Comparison of ENCODE assay signal across 8 cellular contexts in the genomic region with DNA sequence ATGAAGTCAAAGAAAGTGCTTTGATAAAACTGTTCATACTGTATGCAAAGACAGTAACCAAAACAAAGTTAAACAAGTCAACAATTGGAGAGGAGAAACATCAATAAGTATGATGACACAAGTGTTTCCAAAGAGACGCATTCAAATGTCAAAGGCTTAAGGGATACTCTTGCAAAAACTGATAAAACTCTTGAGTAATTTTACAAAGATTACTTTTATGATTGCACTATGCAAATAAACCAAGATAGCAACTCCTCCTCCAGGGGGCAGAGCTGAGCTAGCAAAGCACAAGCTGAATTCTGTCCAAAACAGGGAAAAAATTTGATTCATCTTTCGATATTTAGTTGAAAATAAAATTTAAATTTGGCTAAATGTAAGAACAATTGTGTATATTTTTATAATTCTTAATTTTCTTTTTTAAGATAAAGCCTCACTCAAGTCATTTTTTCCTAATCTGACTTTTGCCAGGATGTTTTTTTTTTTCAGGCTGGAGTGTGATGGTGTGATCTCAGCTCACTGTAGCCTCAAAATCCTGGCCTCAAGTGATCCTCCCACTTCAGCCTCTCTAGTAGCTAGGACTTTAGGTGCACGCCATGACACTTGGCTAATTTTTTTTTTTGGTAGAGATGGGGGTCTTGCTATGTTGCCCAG.
DNase-seq lines count a peak whose midpoint lies in the region; ATAC-seq and TF ChIP-seq lines count a peak whose summit lies in the region.

No MANE protein-coding gene starts in this region.

- H3K27me3 ChIP-seq in cardiac muscle cell: no peaks in the 10 kb centered on the region

- no peaks in the 10 kb centered on the region for H3K9me3 ChIP-seq in cardiac muscle cell (ENCODE audit: low read depth)

- ATAC-seq in HG03135 (IDR thresholded peaks at IDR 0.05; ENCODE audit: unreplicated experiment): peak; percentile 70
- peak; percentile 58 for ATAC-seq in left lobe of liver

- no peaks in the 10 kb centered on the region for H3K36me3 ChIP-seq in cardiac muscle cell

- TF ChIP-seq CTCF in cardiac muscle cell (IDR thresholded peaks at IDR 0.05; ENCODE audit: low read depth, low read length) (peak; percentile 85), astrocyte of the spinal cord (IDR thresholded peaks at IDR 0.05; ENCODE audit: low read depth, low read length) (peak; percentile 78)

- in situ Hi-C loops in astrocyte of the spinal cord (cut with HindIII; ENCODE audit: low sequenced_read_pairs): no loop called here

- H3K27ac ChIP-seq in cardiac muscle cell: no peak overlapping the region

- no peaks in the 10 kb centered on the region for H3K4me1 ChIP-seq in cardiac muscle cell (ENCODE audit: low read depth)

- peak; percentile 47 to 66 for DNase-seq in cardiac muscle cell (ENCODE audit: low read depth in 1 of 2, low spot score in 1 of 2)
- no peak for DNase-seq in cardiac septum (ENCODE audit: low spot score)
- peak; percentile 23 for DNase-seq in SKM-1 (lab: John Stamatoyannopoulos, UW; ENCODE audit: unreplicated experiment)
- peak; percentile 44 for DNase-seq in astrocyte of the spinal cord (ENCODE audit: low read depth, low spot score)
- DNase-seq in left lobe of liver (ENCODE audit: low spot score): no peak
- peak; percentile 28 for DNase-seq in stimulated activated CD8-positive, alpha-beta memory T cell treated with anti-CD3 and anti-CD28 coated beads, Interleukin-7, amount 100 ng/mL, for 24 hours (ENCODE audit: low read depth)
- no peak for DNase-seq in middle frontal gyrus (ENCODE audit: extremely low spot score, low spot score)

- intact Hi-C loops in cardiac septum (cut with DNase I): no loop called here

- no peak overlapping the region for H3K4me3 ChIP-seq in cardiac muscle cell
- no peak overlapping the region for H3K4me3 ChIP-seq in astrocyte of the spinal cord (ENCODE audit: low read depth, low read length)

Comparison
In these comparisons a context has a peak if more than half of its experiments do, and no peak if none do; other contexts are left out.
1. DNase-seq: peak in cardiac muscle cell (2 of 2), SKM-1 (single experiment), astrocyte of the spinal cord (single experiment) and stimulated activated CD8-positive, alpha-beta memory T cell treated with anti-CD3 and anti-CD28 coated beads, Interleukin-7, amount 100 ng/mL, for 24 hours (single experiment); none in cardiac septum (single experiment), left lobe of liver (single experiment) and middle frontal gyrus (single experiment).